ENCODE assay signal across 8 cellular contexts in genomic region chrX:318068-318738, GRCh38. TPM values are rescaled to one million over a fixed set of nuclear protein-coding genes. Genes with fewer than 3 reads are reported as not detected.
A peak's percentile ranks its signal among the peaks of the same experiment; 100 is the strongest.
DNase-seq lines count a peak whose midpoint lies in the region; ATAC-seq and TF ChIP-seq lines count a peak whose summit lies in the region.

No MANE protein-coding gene starts in this region.

- no peaks in the 10 kb centered on the region for H3K9me2 ChIP-seq in PC-9 (ENCODE audit: insufficient read depth)

- no peaks in the 10 kb centered on the region for H4K20me1 ChIP-seq in PC-9 (ENCODE audit: insufficient read depth)

- DNase-seq in GM10248 (ENCODE audit: extremely low spot score), result peak; percentile 93
- DNase-seq in PC-9, result peak; percentile 95 to 97
- peak; percentile 97 for DNase-seq in activated naive CD8-positive, alpha-beta T cell treated with anti-CD3 and anti-CD28 coated beads, Interleukin-2, amount 50 U/mL, for 24 hours
- peak; percentile 99 for DNase-seq in right atrium auricular region (ENCODE audit: low spot score)
- DNase-seq in sciatic nerve (ENCODE audit: low spot score), result peak; percentile 99
- no peak for DNase-seq in COLO668 (lab: John Stamatoyannopoulos, UW; ENCODE audit: unreplicated experiment)
- DNase-seq in amniotic stem cell (lab: John Stamatoyannopoulos, UW), result no peak

- H3K36me3 ChIP-seq in PC-9 (ENCODE audit: low read depth) (no peaks in the 10 kb centered on the region), right atrium auricular region (peaks cover 21% of the 10 kb centered on the region)

- peaks cover 28% of the 10 kb centered on the region for H3K4me1 Mint-ChIP-seq in activated naive CD8-positive, alpha-beta T cell treated with anti-CD3 and anti-CD28 coated beads, Interleukin-2, amount 50 U/mL, for 24 hours

- peak overlapping the region; percentile 59; the same call in 1 of the 2 replicates for H3K4me3 ChIP-seq in PC-9
- peak overlapping the region; percentile 91 to 97 for H3K4me3 ChIP-seq in right atrium auricular region

- H2AFZ ChIP-seq in PC-9, result no peak overlapping the region

- POLR2A ChIA-PET in GM10248 (lab: Yijun Ruan, JAX) (no interaction called here), PC-9 (lab: Charles Lee; ENCODE audit: unreplicated experiment) (no interaction called here)

- H3K4me1 ChIP-seq in PC-9 (replicated peaks; ENCODE audit: insufficient read depth), result no peaks in the 10 kb centered on the region
- H3K4me1 ChIP-seq in right atrium auricular region, result peaks cover 0 to 29% of the 10 kb centered on the region in 2 donors

- H3K9me3 Mint-ChIP-seq in activated naive CD8-positive, alpha-beta T cell treated with anti-CD3 and anti-CD28 coated beads, Interleukin-2, amount 50 U/mL, for 24 hours, result no peaks in the 10 kb centered on the region

- peak overlapping the region; percentile 87 for H3K4me3 Mint-ChIP-seq in activated naive CD8-positive, alpha-beta T cell treated with anti-CD3 and anti-CD28 coated beads, Interleukin-2, amount 50 U/mL, for 24 hours

- intact Hi-C loops in PC-9 (cut with micrococcal nuclease; ENCODE audit: unreplicated experiment) (loop anchor here (2.0 kb wide), 1 partner anchor 35 kb away; no protein-coding TSS in a partner anchor), sciatic nerve (cut with DNase I) (no loop called here)

- peaks cover 4% of the 10 kb centered on the region for H3K27me3 Mint-ChIP-seq in activated naive CD8-positive, alpha-beta T cell treated with anti-CD3 and anti-CD28 coated beads, Interleukin-2, amount 50 U/mL, for 24 hours

- H3K79me2 ChIP-seq in PC-9 (ENCODE audit: low read depth), result peaks cover 13% of the 10 kb centered on the region; the same call in 1 of the 2 replicates

- H3K27me3 ChIP-seq in PC-9 (ENCODE audit: insufficient read depth, low read depth) (no peaks in the 10 kb centered on the region), right atrium auricular region (no peaks in the 10 kb centered on the region)

- no peaks in the 10 kb centered on the region for H3K9me3 ChIP-seq in PC-9 (ENCODE audit: insufficient read depth, low read depth)
- no peaks in the 10 kb centered on the region for H3K9me3 ChIP-seq in right atrium auricular region

- ATAC-seq in HG02588 (IDR thresholded peaks at IDR 0.05; ENCODE audit: unreplicated experiment), result peak; percentile 49
- ATAC-seq in activated naive CD8-positive, alpha-beta T cell treated with anti-CD3 and anti-CD28 coated beads, Interleukin-2, amount 50 U/mL, for 24 hours, result peak; percentile 74
- ATAC-seq in sciatic nerve, result peak; percentile 90

- H3K36me3 Mint-ChIP-seq in activated naive CD8-positive, alpha-beta T cell treated with anti-CD3 and anti-CD28 coated beads, Interleukin-2, amount 50 U/mL, for 24 hours (ENCODE audit: low read depth), result peaks cover 15% of the 10 kb centered on the region

- H3K27ac ChIP-seq in PC-9 (peak overlapping the region; percentile 78), right atrium auricular region (peak overlapping the region; percentile 90 to 92)

- BruUV-seq in PC-9 (replicated peaks; lab: Mats Ljungman, UMichigan), result no TSS peak

- TF ChIP-seq CTCF in GM10248 (IDR thresholded peaks at IDR 0.05; ENCODE audit: control extremely low read depth, extremely low read depth, low read depth, missing control alignments) (no peak), PC-9 (conservative IDR thresholded peaks at IDR 0.05) (no peak), right atrium auricular region (IDR thresholded peaks at IDR 0.05) (no peak)

- CTCF ChIA-PET in GM10248 (lab: Yijun Ruan, JAX) (no interaction called here), PC-9 (lab: Charles Lee) (no interaction called here)

- H3K4me2 ChIP-seq in PC-9, result peak overlapping the region; percentile 53; the same call in 1 of the 2 replicates

- H3F3A ChIP-seq in PC-9 (ENCODE audit: insufficient read depth, low read depth), result peaks cover 6% of the 10 kb centered on the region; the same call in 1 of the 2 replicates

- peak overlapping the region; percentile 97 for H3K27ac Mint-ChIP-seq in activated naive CD8-positive, alpha-beta T cell treated with anti-CD3 and anti-CD28 coated beads, Interleukin-2, amount 50 U/mL, for 24 hours

RNA-seq across cellular contexts. Expression of gene GTPBP6, which starts 0.4 kb away (rescaled TPM):
- 43.5 and 47.0 TPM in 2 replicates for total RNA-seq in PC-9 (2021)
- total RNA-seq in right atrium auricular region, result 10 to 100 TPM; 44.6 to 52.1 TPM
- total RNA-seq in sciatic nerve, result 43.1 TPM

RNA-seq across cellular contexts. Expression of gene PLCXD1, which starts 37.0 kb away (rescaled TPM):
- 8.7 and 9.0 TPM in 2 replicates for total RNA-seq in PC-9 (2021)
- total RNA-seq in right atrium auricular region, result 1 to 10 TPM; 2.2 to 3.0 TPM
- total RNA-seq in sciatic nerve, result 11.0 TPM

Comparison
In these comparisons a context has a peak if more than half of its experiments do, and no peak if none do; other contexts are left out.
1. DNase-seq: peak in GM10248 (single experiment), PC-9 (2 of 2), activated naive CD8-positive, alpha-beta T cell treated with anti-CD3 and anti-CD28 coated beads, Interleukin-2, amount 50 U/mL, for 24 hours (single experiment), right atrium auricular region (single experiment) and sciatic nerve (single experiment); none in COLO668 (single experiment) and amniotic stem cell (single experiment).
2. Peak in every context shown above with its lines, with median percentiles within 50 percentile points of each other: ATAC-seq.